ENCODE assay signal across 28 cellular contexts in genomic region chr18:50453014-50453680, GRCh38.
"Had no signal": no experiment of that assay in that cellular context is flagged by ENCODE, and none has a peak within 500 bp of the region (broad histone marks: within the 10 kb centered on the region; RNA-seq: fewer than 3 reads in every experiment).

No MANE protein-coding gene starts in this region.

- H3K79me2 ChIP-seq: parathyroid adenoma had no signal

- H3K4me1 ChIP-seq: adrenal gland, body of pancreas, heart right ventricle, parathyroid adenoma, right atrium auricular region, spleen, tibial artery, upper lobe of right lung had no signal

- ATAC-seq: body of pancreas; heart right ventricle; left ventricle myocardium superior; naive thymus-derived CD8-positive, alpha-beta T cell; upper lobe of right lung had no signal

- DNase-seq: activated CD4-positive, alpha-beta T cell treated with anti-CD3 and anti-CD28 coated beads for 4 hours; activated CD4-positive, alpha-beta T cell treated with anti-CD3 and anti-CD28 coated beads, Interleukin-2, amount 50 U/mL, for 4 hours; activated CD4-positive, CD25-positive, alpha-beta regulatory T cell; activated effector memory CD4-positive, alpha-beta T cell treated with Interleukin-2 at 50 U/mL for 16 hours; activated naive CD4-positive, alpha-beta T cell treated with anti-CD3 and anti-CD28 coated beads for 36 hours; activated naive CD8-positive, alpha-beta T cell treated with anti-CD3 and anti-CD28 coated beads for 36 hours; adrenal gland; aorta; body of pancreas; dorsolateral prefrontal cortex; effector memory CD4-positive, alpha-beta T cell; foreskin fibroblast; heart right ventricle; kidney glomerular epithelial cell; left ventricle myocardium superior; naive thymus-derived CD8-positive, alpha-beta T cell; spleen; stimulated activated naive CD4-positive, alpha-beta T cell; T-helper 1 cell; tibial artery; upper lobe of right lung had no signal

- H3K27ac Mint-ChIP-seq: activated naive CD4-positive, alpha-beta T cell treated with anti-CD3 and anti-CD28 coated beads for 36 hours; activated naive CD8-positive, alpha-beta T cell treated with anti-CD3 and anti-CD28 coated beads for 36 hours; mesothelial cell of epicardium; naive thymus-derived CD8-positive, alpha-beta T cell; T-helper 2 cell treated with Interferon-gamma antibody and Interleukin-4, amounts not matched to agents 5 μg/mL and 100 μg/mL, for 36 hours had no signal

- H3K27me3 ChIP-seq: adrenal gland, body of pancreas, dorsolateral prefrontal cortex, right atrium auricular region, suprapubic skin, tibial artery, upper lobe of right lung had no signal

- H3K36me3 ChIP-seq: adrenal gland, heart right ventricle, right atrium auricular region, spleen, suprapubic skin, tibial artery, upper lobe of right lung had no signal

- H2AFZ ChIP-seq: parathyroid adenoma had no signal

- H3K9me3 ChIP-seq: adrenal gland, body of pancreas, heart right ventricle, right atrium auricular region, spleen, suprapubic skin, tibial artery, upper lobe of right lung had no signal

- H3K4me3 Mint-ChIP-seq: activated naive CD4-positive, alpha-beta T cell treated with anti-CD3 and anti-CD28 coated beads for 36 hours; activated naive CD8-positive, alpha-beta T cell treated with anti-CD3 and anti-CD28 coated beads for 36 hours; mesothelial cell of epicardium; naive thymus-derived CD8-positive, alpha-beta T cell; neural crest cell; T-helper 2 cell treated with Interferon-gamma antibody and Interleukin-4, amounts not matched to agents 5 μg/mL and 100 μg/mL, for 36 hours had no signal

- H3K9me3 Mint-ChIP-seq: activated naive CD4-positive, alpha-beta T cell treated with anti-CD3 and anti-CD28 coated beads for 36 hours; activated naive CD8-positive, alpha-beta T cell treated with anti-CD3 and anti-CD28 coated beads for 36 hours; mesothelial cell of epicardium; naive thymus-derived CD8-positive, alpha-beta T cell; neural crest cell; T-helper 2 cell treated with Interferon-gamma antibody and Interleukin-4, amounts not matched to agents 5 μg/mL and 100 μg/mL, for 36 hours had no signal

- H3K4me1 Mint-ChIP-seq: activated naive CD8-positive, alpha-beta T cell treated with anti-CD3 and anti-CD28 coated beads for 36 hours; naive thymus-derived CD8-positive, alpha-beta T cell had no signal

- H3K27ac ChIP-seq: adrenal gland, body of pancreas, coronary artery, dorsolateral prefrontal cortex, heart right ventricle, parathyroid adenoma, right atrium auricular region, spleen, suprapubic skin, tibial artery, upper lobe of right lung had no signal

- H3K36me3 Mint-ChIP-seq: activated naive CD8-positive, alpha-beta T cell treated with anti-CD3 and anti-CD28 coated beads for 36 hours; mesothelial cell of epicardium; naive thymus-derived CD8-positive, alpha-beta T cell had no signal

- H3K4me3 ChIP-seq: adrenal gland, body of pancreas, coronary artery, dorsolateral prefrontal cortex, heart right ventricle, right atrium auricular region, spleen, suprapubic skin, tibial artery, upper lobe of right lung had no signal
